Comparison of ENCODE assay signal across 20 cellular contexts in genomic region chr11:131696584-131697120, GRCh38.
A peak's percentile ranks its signal among the peaks of the same experiment; 100 is the strongest.
DNase-seq lines count a peak whose midpoint lies in the region; ATAC-seq, FAIRE-seq and TF ChIP-seq lines count a peak whose summit lies in the region.
"Had no signal": no experiment of that assay in that cellular context is flagged by ENCODE, and none has a peak within 500 bp of the region (broad histone marks: within the 10 kb centered on the region; RNA-seq: fewer than 3 reads in every experiment).

No MANE protein-coding gene starts in this region.

- H4K20me1 ChIP-seq in astrocyte (ENCODE audit: insufficient read depth, low read length), result no peaks in the 10 kb centered on the region

- ATAC-seq in GM21825 (IDR thresholded peaks at IDR 0.05; ENCODE audit: unreplicated experiment) (no peak), GM21447 (IDR thresholded peaks at IDR 0.05; ENCODE audit: unreplicated experiment) (no peak), GM18520 (IDR thresholded peaks at IDR 0.05; ENCODE audit: unreplicated experiment) (no peak)
- ATAC-seq: GM12878 had no signal

- no peak for FAIRE-seq in astrocyte (lab: Jason Lieb, UNC)
- FAIRE-seq: D721Med, GM12878 had no signal

- H2AFZ ChIP-seq in astrocyte (ENCODE audit: low read depth, low read length), result no peak overlapping the region

- no peaks in the 10 kb centered on the region for H3K79me2 ChIP-seq in astrocyte (ENCODE audit: insufficient read depth, low read length)

- no peak overlapping the region for H3K4me3 ChIP-seq in astrocyte (ENCODE audit: insufficient read depth, low read depth, low read length)
- H3K4me3 ChIP-seq: GM12878 had no signal

- H3K27me3 ChIP-seq in astrocyte (ENCODE audit: insufficient read depth, low read length), result no peaks in the 10 kb centered on the region

- H3K27me3 Mint-ChIP-seq in astrocyte (ENCODE audit: low read depth, unreplicated experiment), result peaks cover 14% of the 10 kb centered on the region

- peaks cover 11% of the 10 kb centered on the region for H3K4me1 ChIP-seq in astrocyte (ENCODE audit: insufficient read depth, low read length)

- no peak overlapping the region for H3K9ac ChIP-seq in astrocyte (ENCODE audit: low read length)

- H3K36me3 ChIP-seq in astrocyte (ENCODE audit: insufficient read depth, low read length), result no peaks in the 10 kb centered on the region

- DNase-seq in NCI-H2029 (lab: John Stamatoyannopoulos, UW) (peak; percentile 35), NCI-H2029 treated with DMSO at 0.1 percent for 48 hours (lab: John Stamatoyannopoulos, UW) (no peak), NCI-H2081 treated with DMSO at 0.1 percent for 48 hours (lab: John Stamatoyannopoulos, UW) (peak; percentile 76), astrocyte (ENCODE audit: low read depth) (no peak), cortex of kidney (lab: John Stamatoyannopoulos, UW) (no peak)
- DNase-seq: CD4-positive, alpha-beta T cell; GDM1; GOT3; KBM-7; NCI-H1694; NCI-H510A treated with DMSO at 0.1 percent for 48 hours; NK-92 treated with Interleukin-12 subunit alpha and Interleukin-12 subunit beta, amount 100 ng/mL, for 24 hours; SHP77 treated with DMSO at 0.1 percent for 48 hours had no signal

- peaks cover 2% of the 10 kb centered on the region for H3K36me3 Mint-ChIP-seq in astrocyte (ENCODE audit: low read depth, unreplicated experiment)

- no peak overlapping the region for H3K27ac ChIP-seq in astrocyte (ENCODE audit: low read depth, low read length)
- H3K27ac ChIP-seq: 22Rv1 had no signal

- H3K4me3 Mint-ChIP-seq in astrocyte (ENCODE audit: unreplicated experiment), result no peak overlapping the region
- H3K4me3 Mint-ChIP-seq: B cell; CD4-positive, alpha-beta T cell had no signal

- H3K4me1 Mint-ChIP-seq in astrocyte (ENCODE audit: low read depth, unreplicated experiment), result peaks cover 14% of the 10 kb centered on the region
- H3K4me1 Mint-ChIP-seq: B cell had no signal

- no peaks in the 10 kb centered on the region for H3K9me3 Mint-ChIP-seq in astrocyte (ENCODE audit: unreplicated experiment)
- H3K9me3 Mint-ChIP-seq: CD4-positive, alpha-beta T cell had no signal

- peak overlapping the region; percentile 40 for H3K4me2 ChIP-seq in astrocyte (ENCODE audit: low read length)

- H3K9me3 ChIP-seq in astrocyte (ENCODE audit: insufficient read depth, low read depth, low read length), result no peaks in the 10 kb centered on the region

- no peak for TF ChIP-seq CTCF in astrocyte (IDR thresholded peaks at IDR 0.05; ENCODE audit: insufficient read depth, low read depth, low read length)

- H3K27ac Mint-ChIP-seq in astrocyte (ENCODE audit: unreplicated experiment), result no peak overlapping the region
- H3K27ac Mint-ChIP-seq: B cell; CD4-positive, alpha-beta T cell had no signal

Comparison
In these comparisons a context has a peak if more than half of its experiments do, and no peak if none do; other contexts are left out.
1. DNase-seq: peak in NCI-H2029 (single experiment) and NCI-H2081 treated with DMSO at 0.1 percent for 48 hours (single experiment); none in NCI-H2029 treated with DMSO at 0.1 percent for 48 hours (single experiment), astrocyte (single experiment) and cortex of kidney (single experiment).